Comparison of ENCODE assay signal across 8 cellular contexts in genomic region chr1:2414297-2414958, GRCh38. TPM values are rescaled to one million over a fixed set of nuclear protein-coding genes. Genes with fewer than 3 reads are reported as not detected.
DNase-seq lines count a peak whose midpoint lies in the region; ATAC-seq and TF ChIP-seq lines count a peak whose summit lies in the region.

No MANE protein-coding gene starts in this region.

- no peak overlapping the region for H3K56ac ChIP-seq in IMR-90 (ENCODE audit: extremely low read depth, insufficient read depth, low read length)

- no peak overlapping the region for H4K91ac ChIP-seq in IMR-90 (ENCODE audit: insufficient read depth, low read depth, low read length)

- H3K9ac ChIP-seq in IMR-90 (ENCODE audit: low read depth, low read length) = no peak overlapping the region
- no peak overlapping the region for H3K9ac ChIP-seq in neural progenitor cell

- H2BK15ac ChIP-seq in IMR-90 (ENCODE audit: low read depth, low read length) = no peak overlapping the region

- H3K27me3 ChIP-seq in IMR-90 (ENCODE audit: control insufficient read depth, insufficient read depth, low read length) (peaks cover 5% of the 10 kb centered on the region; the same call in 1 of the 2 replicates), neural progenitor cell (peaks cover 20% of the 10 kb centered on the region), stomach (peaks cover 0 to 48% (median 31%) of the 10 kb centered on the region in 3 donors)

- in situ Hi-C loops in IMR-90 (cut with MboI; ENCODE audit: low sequenced_read_pairs) = loop anchor here (5.0 to 25.0 kb wide), 3 partner anchors 128 to 1008 kb away; no protein-coding TSS in a partner anchor

- POLR2A ChIA-PET in IMR-90 (lab: Charles Lee; ENCODE audit: unreplicated experiment) = no interaction called here

- peak overlapping the region; percentile 40 to 71; a peak in 2 of 4 replicates for H4K8ac ChIP-seq in IMR-90 (ENCODE audit: low read depth in 2 of 2, low read length in 2 of 2)

- peaks cover 12% of the 10 kb centered on the region for H3K4me1 ChIP-seq in IMR-90 (ENCODE audit: control insufficient read depth, insufficient read depth, low read length)
- H3K4me1 ChIP-seq in neural progenitor cell = peaks cover 18% of the 10 kb centered on the region
- H3K4me1 ChIP-seq in stomach = peaks cover 30 to 58% (median 48%) of the 10 kb centered on the region in 4 donors

- no peak overlapping the region for H2BK20ac ChIP-seq in IMR-90 (ENCODE audit: low read depth, low read length)

- no peak overlapping the region for H3K23ac ChIP-seq in IMR-90 (ENCODE audit: low read depth, low read length)

- 0% methylated on average over 6 of the region's 25 CpGs; no CpG with 5 or more reads in 1 of the 2 experiments for WGBS in IMR-90 (ENCODE audit: extremely low coverage in 2 of 2, insufficient read length in 1 of 2), 2 experiments
- WGBS in stomach, 5 donors = 2 to 4% (median 2%) methylated on average over 13 to 25 of the region's 25 CpGs

- no peaks in the 10 kb centered on the region for H3K9me3 ChIP-seq in IMR-90 (ENCODE audit: control insufficient read depth, insufficient read depth, low read length)
- no peaks in the 10 kb centered on the region for H3K9me3 ChIP-seq in neural progenitor cell (ENCODE audit: low read depth)
- no peaks in the 10 kb centered on the region for H3K9me3 ChIP-seq in stomach

- DNase-seq in DMS 273 (lab: John Stamatoyannopoulos, UW; ENCODE audit: unreplicated experiment) (peak; percentile 86), IMR-90 (peak; percentile 34), RPMI8226 (peak; percentile 77), fibroblast of villous mesenchyme (ENCODE audit: low read depth) (peak; percentile 63), neural progenitor cell (ENCODE audit: low spot score) (peak; percentile 89), stomach (peak; percentile 79)

- H3K36me3 ChIP-seq in IMR-90 (ENCODE audit: control insufficient read depth, insufficient read depth, low read length) (peaks cover 3% of the 10 kb centered on the region; the same call in 1 of the 2 replicates), neural progenitor cell (no peaks in the 10 kb centered on the region), stomach (peaks cover 0 to 10% (median 8%) of the 10 kb centered on the region in 4 donors)

- no peak overlapping the region for H3K4ac ChIP-seq in IMR-90 (ENCODE audit: low read depth, low read length)

- TF ChIP-seq RAD21 in IMR-90 (IDR thresholded peaks at IDR 0.05; ENCODE audit: low read length) = peak; percentile 96

- TF ChIP-seq POLR2A in IMR-90 (IDR thresholded peaks at IDR 0.05; ENCODE audit: low read depth, low read length) = no peak
- no peak for TF ChIP-seq POLR2A in stomach (IDR thresholded peaks at IDR 0.05)

- TF ChIP-seq EP300 in stomach (IDR thresholded peaks at IDR 0.05) = no peak

- no peaks in the 10 kb centered on the region for H3K27me3 Mint-ChIP-seq in activated T-helper 17 cell treated with anti-CD3 and anti-CD28 coated beads, Interleukin-2, amount 50 U/mL, for 72 hours
- H3K27me3 Mint-ChIP-seq in neural progenitor cell (ENCODE audit: insufficient read depth, low read depth) = peaks cover 14% of the 10 kb centered on the region

- peak overlapping the region; percentile 92 for H3K4me3 Mint-ChIP-seq in activated T-helper 17 cell treated with anti-CD3 and anti-CD28 coated beads, Interleukin-2, amount 50 U/mL, for 72 hours
- H3K4me3 Mint-ChIP-seq in neural progenitor cell = peak overlapping the region; percentile 83

- no peak overlapping the region for H2BK5ac ChIP-seq in IMR-90 (ENCODE audit: low read depth, low read length, poor library complexity, severe bottlenecking)

- peaks cover 8% of the 10 kb centered on the region for H3F3A ChIP-seq in neural progenitor cell (ENCODE audit: low read depth)

- H2BK120ac ChIP-seq in IMR-90 (ENCODE audit: low read depth, low read length) = no peak overlapping the region

- H3K36me3 Mint-ChIP-seq in activated T-helper 17 cell treated with anti-CD3 and anti-CD28 coated beads, Interleukin-2, amount 50 U/mL, for 72 hours (ENCODE audit: low read depth) = peaks cover 5% of the 10 kb centered on the region
- H3K36me3 Mint-ChIP-seq in neural progenitor cell = peaks cover 2% of the 10 kb centered on the region

- H3K14ac ChIP-seq in IMR-90 (replicated peaks; ENCODE audit: low read depth, low read length) = no peak overlapping the region; the same call in 1 of the 2 replicates

- H3K79me2 ChIP-seq in neural progenitor cell (ENCODE audit: low read depth) = peaks cover 16% of the 10 kb centered on the region

- intact Hi-C loops in IMR-90 (cut with micrococcal nuclease) (loop anchor here (1.0 to 10.0 kb wide), 4 partner anchors 113 to 1010 kb away; partner anchors contain the start of gene PANK4), stomach (cut with DNase I; ENCODE audit: low total_unique reads) (loop anchor here (5.0 to 10.0 kb wide), 2 partner anchors 128 to 230 kb away; no protein-coding TSS in a partner anchor)

- peak; percentile 92 for TF ChIP-seq CTCF in IMR-90 (conservative IDR thresholded peaks at IDR 0.05; ENCODE audit: low read depth, low read length)
- peak; percentile 88 for TF ChIP-seq CTCF in fibroblast of villous mesenchyme (IDR thresholded peaks at IDR 0.05; ENCODE audit: insufficient read depth, low read depth, low read length)
- TF ChIP-seq CTCF in neural progenitor cell (IDR thresholded peaks at IDR 0.05) = peak; percentile 97
- peak in 5 of 7 experiments; percentile 77 to 95 (median 91) for TF ChIP-seq CTCF in stomach (IDR thresholded peaks at IDR 0.05)

- no peaks in the 10 kb centered on the region for H3K9me1 ChIP-seq in IMR-90 (ENCODE audit: insufficient read depth, low read length)

- H3K18ac ChIP-seq in IMR-90 (ENCODE audit: low read depth, low read length) = no peak overlapping the region

- dilution Hi-C loops in IMR-90 (cut with HindIII; ENCODE audit: low sequenced_read_pairs, unreplicated experiment) = no loop called here

- H3K9me3 Mint-ChIP-seq in activated T-helper 17 cell treated with anti-CD3 and anti-CD28 coated beads, Interleukin-2, amount 50 U/mL, for 72 hours = no peaks in the 10 kb centered on the region
- H3K9me3 Mint-ChIP-seq in neural progenitor cell = no peaks in the 10 kb centered on the region

- no peaks in the 10 kb centered on the region for H4K20me1 ChIP-seq in IMR-90 (ENCODE audit: insufficient read depth, low read length)
- peaks cover 6% of the 10 kb centered on the region for H4K20me1 ChIP-seq in neural progenitor cell (ENCODE audit: low read depth)

- H3K27ac ChIP-seq in IMR-90 (ENCODE audit: insufficient read depth, low read length) (no peak overlapping the region), neural progenitor cell (no peak overlapping the region), stomach (peak overlapping the region in 4 of 5 donors; percentile 20 to 92 (median 90))

- H4K5ac ChIP-seq in IMR-90 (ENCODE audit: low read depth, low read length) = no peak overlapping the region

- ATAC-seq in IMR-90 (ENCODE audit: low read depth) (peak; percentile 40), GM19463 (IDR thresholded peaks at IDR 0.05; ENCODE audit: unreplicated experiment) (no peak)
- peak; percentile 21 for ATAC-seq in activated T-helper 17 cell treated with anti-CD3 and anti-CD28 coated beads, Interleukin-2, amount 50 U/mL, for 72 hours (replicated peaks)

- H2AK9ac ChIP-seq in IMR-90 (replicated peaks; ENCODE audit: low read depth, low read length, poor library complexity) = peak overlapping the region; percentile 87

- H3K79me1 ChIP-seq in IMR-90 (ENCODE audit: low read depth in 1 of 2, low read length in 2 of 2) = peaks cover 11 to 31% of the 10 kb centered on the region in 2 experiments

- peaks cover 22% of the 10 kb centered on the region for H3K4me1 Mint-ChIP-seq in activated T-helper 17 cell treated with anti-CD3 and anti-CD28 coated beads, Interleukin-2, amount 50 U/mL, for 72 hours
- H3K4me1 Mint-ChIP-seq in neural progenitor cell = peaks cover 17% of the 10 kb centered on the region

- H2AK5ac ChIP-seq in IMR-90 (ENCODE audit: low read depth, low read length) = peak overlapping the region; percentile 88

- peak overlapping the region; percentile 91 for H2AFZ ChIP-seq in IMR-90 (replicated peaks; ENCODE audit: low read length, poor library complexity)
- no peak overlapping the region for H2AFZ ChIP-seq in neural progenitor cell (replicated peaks)

- no peak overlapping the region for H3K4me3 ChIP-seq in IMR-90 (ENCODE audit: insufficient read depth, low read depth, low read length)
- no peak overlapping the region for H3K4me3 ChIP-seq in fibroblast of villous mesenchyme (ENCODE audit: low read depth, low read length)
- no peak overlapping the region for H3K4me3 ChIP-seq in neural progenitor cell
- peak overlapping the region in 1 of 4 donors; percentile 100 for H3K4me3 ChIP-seq in stomach

- BruUV-seq in IMR-90 (replicated peaks; lab: Mats Ljungman, UMichigan) = no TSS peak

- H3K4me2 ChIP-seq in IMR-90 (ENCODE audit: low read depth, low read length) (peak overlapping the region; percentile 48; the same call in 1 of the 2 replicates), neural progenitor cell (peak overlapping the region; percentile 93)

- H3K27ac Mint-ChIP-seq in activated T-helper 17 cell treated with anti-CD3 and anti-CD28 coated beads, Interleukin-2, amount 50 U/mL, for 72 hours = peak overlapping the region; percentile 96
- peak overlapping the region; percentile 70 for H3K27ac Mint-ChIP-seq in neural progenitor cell

- CTCF ChIA-PET in IMR-90 (lab: Yijun Ruan, JAX) = interaction anchor here (1.0 kb wide), 1 partner anchor 9 kb away, joined by 3 read pairs; no protein-coding TSS in a partner anchor

RNA-seq across cellular contexts. Expression of gene PEX10, which starts 2.1 kb away (rescaled TPM):
- total RNA-seq in IMR-90 (2012; rRNA removed) (18.9 and 19.7 TPM in 2 replicates), fibroblast of villous mesenchyme (28.9 and 34.1 TPM in 2 replicates), neural progenitor cell (ENCODE audit: low replicate concordance) (15.1 and 39.3 TPM in 2 replicates), stomach (10 to 100 TPM in 3 of 5 donors, 1 to 10 TPM in 1, under 1 TPM in 1; 0.87 to 27.2 (median 17.6) TPM)
- polyA plus RNA-seq in IMR-90 (2012; rRNA removed) (16.9 and 19.4 TPM in 2 replicates), stomach (10 to 100 TPM; 14.8 to 16.5 (median 15.0) TPM)
- polyA plus RNA-seq in IMR-90 (2012; cell fraction: cytosol; rRNA removed) = 16.4 and 25.8 TPM in 2 replicates
- 21.3 and 37.5 TPM in 2 replicates for polyA plus RNA-seq in IMR-90 (2012; cell fraction: nucleus; rRNA removed; ENCODE audit: low replicate concordance)
- 10 to 100 TPM; 10.0 to 13.1 TPM for total RNA-seq in activated T-helper 17 cell treated with anti-CD3 and anti-CD28 coated beads, Interleukin-2, amount 50 U/mL, for 72 hours

RNA-seq across cellular contexts. Expression of gene RER1, which starts 22.8 kb away (rescaled TPM):
- total RNA-seq in IMR-90 (2012; rRNA removed) = 47.1 and 51.7 TPM in 2 replicates
- polyA plus RNA-seq in IMR-90 (2012; rRNA removed) = 232 and 240 TPM in 2 replicates
- 56.5 and 249 TPM in 2 replicates for polyA plus RNA-seq in IMR-90 (2012; cell fraction: cytosol; rRNA removed)
- polyA plus RNA-seq in IMR-90 (2012; cell fraction: nucleus; rRNA removed; ENCODE audit: low replicate concordance) = 139 and 335 TPM in 2 replicates
- total RNA-seq in activated T-helper 17 cell treated with anti-CD3 and anti-CD28 coated beads, Interleukin-2, amount 50 U/mL, for 72 hours = 100 to 1,000 TPM; 120 to 180 TPM
- total RNA-seq in fibroblast of villous mesenchyme = 77.6 and 94.1 TPM in 2 replicates
- 39.1 and 42.5 TPM in 2 replicates for total RNA-seq in neural progenitor cell (ENCODE audit: low replicate concordance)
- 10 to 100 TPM; 58.2 to 73.6 (median 69.6) TPM for total RNA-seq in stomach
- 10 to 100 TPM; 38.2 to 63.8 (median 53.3) TPM for polyA plus RNA-seq in stomach

RNA-seq across cellular contexts. Expression of gene MORN1, which starts 23.1 kb away (rescaled TPM):
- 3.0 and 3.6 TPM in 2 replicates for total RNA-seq in IMR-90 (2012; rRNA removed)
- 3.5 and 4.2 TPM in 2 replicates for polyA plus RNA-seq in IMR-90 (2012; rRNA removed)
- polyA plus RNA-seq in IMR-90 (2012; cell fraction: cytosol; rRNA removed) = 2.4 and 3.1 TPM in 2 replicates
- 12.6 and 13.7 TPM in 2 replicates for polyA plus RNA-seq in IMR-90 (2012; cell fraction: nucleus; rRNA removed; ENCODE audit: low replicate concordance)
- total RNA-seq in activated T-helper 17 cell treated with anti-CD3 and anti-CD28 coated beads, Interleukin-2, amount 50 U/mL, for 72 hours = 1 to 10 TPM; 4.4 to 5.3 TPM
- total RNA-seq in fibroblast of villous mesenchyme = 6.1 and 9.5 TPM in 2 replicates
- 7.0 and 15.5 TPM in 2 replicates for total RNA-seq in neural progenitor cell (ENCODE audit: low replicate concordance)
- 10 to 100 TPM in 3 of 5 donors, 1 to 10 TPM in 2; 3.1 to 18.1 (median 15.8) TPM for total RNA-seq in stomach
- polyA plus RNA-seq in stomach = 1 to 10 TPM; 2.6 to 5.7 (median 3.7) TPM

Comparison
In these comparisons a context has a peak if more than half of its experiments do, and no peak if none do; other contexts are left out.
1. DNase-seq: peak in every context shown above with its lines; median percentile 89 in neural progenitor cell; 86 in DMS 273; 79 in stomach; 77 in RPMI8226; 63 in fibroblast of villous mesenchyme; 34 in IMR-90.
2. H3K27ac ChIP-seq: peak in stomach (4 of 5); none in IMR-90 (single experiment) and neural progenitor cell (single experiment).
3. Peak in every context shown above with its lines, with median percentiles within 50 percentile points of each other: CTCF ChIP-seq.